ENCODE assay signal across 25 cellular contexts in genomic region chr5:29321591-29321990, GRCh38.
"Had no signal": no experiment of that assay in that cellular context is flagged by ENCODE, and none has a peak within 500 bp of the region (broad histone marks: within the 10 kb centered on the region; RNA-seq: fewer than 3 reads in every experiment).

No MANE protein-coding gene starts in this region.

- H3K27ac ChIP-seq: neural progenitor cell, ovary, parathyroid adenoma, psoas muscle, right lobe of liver, sigmoid colon, stomach, thoracic aorta, thyroid gland, tibial nerve, upper lobe of left lung, vagina had no signal

- H3K4me2 ChIP-seq: neural progenitor cell had no signal

- FAIRE-seq: small intestine, urothelium cell line had no signal

- ATAC-seq: psoas muscle; right cardiac atrium; right lobe of liver; stimulated activated effector memory CD8-positive, alpha-beta T cell treated with anti-CD3 and anti-CD28 coated beads, Interleukin-12 subunit alpha, Interleukin-12 subunit beta, amount 100 ng/mL, for 72 hours; stimulated activated naive B cell treated with anti-CD40 and anti-IgM and Interleukin-4, amounts not matched to agents 10 μg/mL and 1 μg/mL and 100 μg/mL, for 72 hours had no signal

- DNase-seq: occipital lobe; ovary; posterior cingulate gyrus; psoas muscle; right cardiac atrium; right lobe of liver; sigmoid colon; small intestine; stimulated activated CD4-positive, alpha-beta T cell treated with anti-CD3 and anti-CD28 coated beads, Interleukin-15, amount 100 ng/mL, for 24 hours; stimulated activated CD4-positive, alpha-beta T cell treated with anti-CD3 and anti-CD28 coated beads, Interleukin-2, amount 100 ng/mL, for 24 hours; stimulated activated CD4-positive, alpha-beta T cell treated with anti-CD3 and anti-CD28 coated beads, Interleukin-2, amount 100 ng/mL, for 48 hours; stimulated activated CD4-positive, alpha-beta T cell treated with anti-CD3 and anti-CD28 coated beads, Interleukin-4, amount 100 ng/mL, for 24 hours; stimulated activated naive B cell treated with anti-CD40 and anti-IgM and Interleukin-4, amounts not matched to agents 10 μg/mL and 1 μg/mL and 100 μg/mL, for 72 hours; stimulated activated naive CD4-positive, alpha-beta T cell treated with Interleukin-2 at 50 U/mL for 16 hours; stomach; thyroid gland; trophoblast cell; upper lobe of left lung had no signal

- H3K4me3 ChIP-seq: neural progenitor cell, ovary, psoas muscle, right lobe of liver, sigmoid colon, stomach, thoracic aorta, thyroid gland, tibial nerve, upper lobe of left lung, vagina had no signal

- H3K9me3 ChIP-seq: ovary, psoas muscle, right lobe of liver, stomach, thoracic aorta, thyroid gland, tibial nerve, upper lobe of left lung, vagina had no signal

- H3K4me1 ChIP-seq: neural progenitor cell, parathyroid adenoma, psoas muscle, right lobe of liver, sigmoid colon, stomach, thyroid gland, tibial nerve, upper lobe of left lung, vagina had no signal
